In the genomic region with DNA sequence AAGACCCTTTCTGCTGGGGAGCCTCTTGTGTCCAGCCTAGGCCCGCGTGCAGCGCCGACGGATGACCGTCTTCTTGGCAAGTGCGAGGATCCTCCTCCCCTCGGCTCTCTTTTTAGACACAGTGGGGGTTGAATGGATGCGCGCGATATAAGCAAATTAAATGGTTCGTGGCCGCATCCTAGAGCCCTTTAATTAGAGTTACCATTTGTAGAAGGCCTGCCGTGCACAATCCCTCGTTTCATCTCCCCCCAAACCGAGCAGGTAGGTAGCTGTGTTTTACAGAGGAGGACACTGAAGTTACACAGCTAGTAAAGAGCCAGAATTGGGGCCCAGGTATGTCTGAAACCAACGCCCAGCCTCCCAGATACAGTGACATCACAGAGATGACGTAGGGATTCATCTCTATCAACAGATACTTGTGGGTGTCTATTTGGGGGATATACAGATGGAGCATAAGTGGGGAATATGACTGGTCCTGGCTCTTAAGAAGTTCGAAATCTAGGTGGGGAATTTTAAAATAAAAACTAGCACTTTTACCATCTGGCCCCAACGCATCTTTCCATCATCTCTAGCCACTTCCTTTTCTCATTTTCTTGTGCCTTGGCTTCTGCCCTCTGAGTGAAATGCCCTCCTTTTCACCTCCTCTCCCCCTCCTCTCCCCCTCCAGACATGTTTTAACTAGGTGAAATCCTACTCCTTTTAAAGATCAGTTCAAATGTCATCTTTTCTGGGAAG, we compare ENCODE assay signal across 8 cellular contexts. TPM values are rescaled to one million over a fixed set of nuclear protein-coding genes. Genes with fewer than 3 reads are reported as not detected.
DNase-seq lines count a peak whose midpoint lies in the region; ATAC-seq, FAIRE-seq and TF ChIP-seq lines count a peak whose summit lies in the region.

No MANE protein-coding gene starts in this region.

- no peaks in the 10 kb centered on the region for H3K79me1 ChIP-seq in H1 (ENCODE audit: low read depth, low read length)

- WGBS in H1 (ENCODE audit: extremely low coverage in 1 of 2, insufficient coverage in 1 of 2, insufficient read length in 1 of 2, insufficient replicate concordance in 2 of 2, low coverage in 1 of 2, low lambda C conversion rate in 2 of 2, missing lambda C conversion rate in 1 of 2), 2 experiments = 19% methylated on average over 16 of the region's 20 CpGs; no CpG with 5 or more reads in 1 of the 2 experiments

- peak overlapping the region; percentile 90 for H3K4me2 ChIP-seq in DOHH2 (ENCODE audit: low read length)
- H3K4me2 ChIP-seq in H1 (ENCODE audit: insufficient read depth in 1 of 2, low read depth in 2 of 2, low read length in 2 of 2) = peak overlapping the region; percentile 70 to 81

- H4K20me1 ChIP-seq in DOHH2 (ENCODE audit: control insufficient read depth, insufficient read depth, low read depth, low read length) (no peaks in the 10 kb centered on the region), H1 (replicated peaks in 1 of 2; ENCODE audit: control insufficient read depth in 1 of 2, insufficient read depth in 2 of 2, low read length in 2 of 2) (no peaks in the 10 kb centered on the region)

- no peak overlapping the region for H2BK120ac ChIP-seq in H1 (replicated peaks; ENCODE audit: low read depth, low read length)

- FAIRE-seq in H1 (lab: Jason Lieb, UNC) = no peak

- no peak overlapping the region for H2BK12ac ChIP-seq in H1 (ENCODE audit: low read depth, low read length)

- H3K36me3 ChIP-seq in DOHH2 (ENCODE audit: control insufficient read depth, low read length) (peaks cover 9% of the 10 kb centered on the region; the same call in 1 of the 2 replicates), H1 (ENCODE audit: control insufficient read depth in 2 of 4, insufficient read depth in 4 of 4, low read length in 3 of 4) (peaks cover 0 to 13% (median 6%) of the 10 kb centered on the region in 4 experiments; a peak in 3 of 8 replicates), muscle layer of duodenum (ENCODE audit: control insufficient read depth in 1 of 2, insufficient read depth in 2 of 2, low read length in 2 of 2) (peaks cover 9 to 16% of the 10 kb centered on the region in 2 donors), upper lobe of right lung (peaks cover 10% of the 10 kb centered on the region)

- peak overlapping the region; percentile 66; the same call in 1 of the 2 replicates for H2AFZ ChIP-seq in H1 (ENCODE audit: low read length)

- peak; percentile 29 for ATAC-seq in GM21529 (IDR thresholded peaks at IDR 0.05; ENCODE audit: unreplicated experiment)
- no peak for ATAC-seq in upper lobe of right lung

- H3K9ac ChIP-seq in H1 (replicated peaks in 1 of 4; ENCODE audit: extremely low read depth in 1 of 4, low read depth in 3 of 4, low read length in 3 of 4) = peak overlapping the region; percentile 76 to 95 (median 88); a peak in 5 of 7 replicates

- no peak overlapping the region for H3K14ac ChIP-seq in H1 (ENCODE audit: insufficient read length)

- no peak overlapping the region for H2BK20ac ChIP-seq in H1 (ENCODE audit: low read length)

- CTCF ChIA-PET in H1 (lab: Charles Lee; ENCODE audit: partially characterized antibody) = interaction anchor here (0.6 to 1.8 kb wide), 7 partner anchors 12 to 769 kb away, joined by 3 to 5 read pairs (median 3); partner anchors contain the start of gene DEPDC7

- no peak overlapping the region for H3K4ac ChIP-seq in H1 (replicated peaks; ENCODE audit: insufficient read length, low read depth, low read length)

- TF ChIP-seq RAD21 in H1 (IDR thresholded peaks at IDR 0.05 in 1 of 2, conservative IDR thresholded peaks at IDR 0.05 in 1 of 2; ENCODE audit: low read depth in 2 of 2, low read length in 2 of 2) = no peak

- H2AK5ac ChIP-seq in H1 (ENCODE audit: low read depth, low read length) = no peak overlapping the region

- TF ChIP-seq POLR2A in H1 (IDR thresholded peaks at IDR 0.05; ENCODE audit: control extremely low read depth in 1 of 2, low read depth in 2 of 2, low read length in 2 of 2) = no peak

- no peaks in the 10 kb centered on the region for H3K9me2 ChIP-seq in DOHH2 (replicated peaks; ENCODE audit: control insufficient read depth, low read length)

- intact Hi-C loops in upper lobe of right lung (cut with DNase I) = no loop called here

- TF ChIP-seq CTCF in DOHH2 (IDR thresholded peaks at IDR 0.05; ENCODE audit: low read depth, low read length, poor library complexity, severe bottlenecking) (no peak), WI38 (IDR thresholded peaks at IDR 0.05; ENCODE audit: low read depth, low read length) (no peak), H1 (IDR thresholded peaks at IDR 0.05; ENCODE audit: control extremely low read depth in 1 of 3, insufficient read depth in 1 of 3, low read depth in 1 of 3, low read length in 3 of 3) (no peak), upper lobe of right lung (IDR thresholded peaks at IDR 0.05) (no peak)

- peak overlapping the region; percentile 84 for H3K4me3 ChIP-seq in DOHH2 (ENCODE audit: low read length)
- H3K4me3 ChIP-seq in WI38 (ENCODE audit: low read depth, low read length) = peak overlapping the region; percentile 85
- peak overlapping the region; percentile 77 to 89 (median 82) for H3K4me3 ChIP-seq in H1 (ENCODE audit: extremely low read depth in 1 of 4, insufficient read depth in 2 of 4, low read depth in 3 of 4, low read length in 4 of 4)
- H3K4me3 ChIP-seq in muscle layer of duodenum (ENCODE audit: low read depth in 1 of 2, low read length in 2 of 2) = peak overlapping the region; percentile 75 to 90
- peak overlapping the region; percentile 78 for H3K4me3 ChIP-seq in upper lobe of right lung

- H3K79me2 ChIP-seq in DOHH2 (ENCODE audit: control insufficient read depth, low read length) (peaks cover 6% of the 10 kb centered on the region; the same call in 1 of the 2 replicates), H1 (ENCODE audit: control insufficient read depth in 1 of 2, insufficient read depth in 2 of 2, low read length in 2 of 2) (0 out of 4 replicates have a peak, but pooled peaks cover 0 to 3% of the 10 kb centered on the region in 2 experiments)

- peaks cover 4% of the 10 kb centered on the region; the same call in 1 of the 2 replicates for H3K27me3 ChIP-seq in DOHH2 (ENCODE audit: control insufficient read depth, low read length)
- H3K27me3 ChIP-seq in H1 (replicated peaks in 1 of 4; ENCODE audit: control insufficient read depth in 3 of 4, extremely low read depth in 1 of 4, insufficient read depth in 3 of 4, low read length in 3 of 4) = no peaks in the 10 kb centered on the region
- no peaks in the 10 kb centered on the region for H3K27me3 ChIP-seq in muscle layer of duodenum (ENCODE audit: low read depth, low read length)
- no peaks in the 10 kb centered on the region for H3K27me3 ChIP-seq in upper lobe of right lung

- peak overlapping the region; percentile 12; the same call in 1 of the 2 replicates for H3K27ac ChIP-seq in DOHH2 (ENCODE audit: low read depth, low read length)
- H3K27ac ChIP-seq in H1 (ENCODE audit: low read depth, low read length) = 0 out of 2 replicates have a peak overlapping the region, but pooled peaks have one; percentile 97
- peak overlapping the region; percentile 90 for H3K27ac ChIP-seq in muscle layer of duodenum (ENCODE audit: low read length)
- peak overlapping the region; percentile 96 for H3K27ac ChIP-seq in upper lobe of right lung

- H4K8ac ChIP-seq in H1 (ENCODE audit: extremely low read depth, insufficient read depth, low read length) = peak overlapping the region; percentile 98; the same call in 1 of the 2 replicates

- H3K4me1 ChIP-seq in DOHH2 (ENCODE audit: control insufficient read depth, low read length) (peaks cover 17% of the 10 kb centered on the region), H1 (replicated peaks in 1 of 4; ENCODE audit: control insufficient read depth in 3 of 4, insufficient read depth in 4 of 4, low read length in 3 of 4) (peaks cover 0 to 5% (median 4%) of the 10 kb centered on the region in 4 experiments; a peak in 4 of 7 replicates), muscle layer of duodenum (ENCODE audit: control insufficient read depth in 1 of 2, insufficient read depth in 2 of 2, low read length in 2 of 2) (peaks cover 6 to 9% of the 10 kb centered on the region in 2 donors), upper lobe of right lung (peaks cover 11% of the 10 kb centered on the region)

- no peak overlapping the region for H4K5ac ChIP-seq in H1 (ENCODE audit: insufficient read length, low read depth, low read length)

- DNase-seq in M059J (ENCODE audit: low read depth) (peak; percentile 52), H1 (ENCODE audit: low read depth in 1 of 2, low spot score in 2 of 2) (no peak), upper lobe of right lung (no peak), ureter (ENCODE audit: low spot score) (no peak)

- H3F3A ChIP-seq in DOHH2 (ENCODE audit: control insufficient read depth, insufficient read depth) = 0 out of 2 replicates have a peak, but pooled peaks cover 5% of the 10 kb centered on the region

- peak overlapping the region; percentile 49; the same call in 1 of the 2 replicates for H2BK5ac ChIP-seq in H1 (ENCODE audit: low read depth, low read length)

- H4K91ac ChIP-seq in H1 (replicated peaks; ENCODE audit: insufficient read length, low read length) = no peak overlapping the region

- H3K23ac ChIP-seq in H1 (ENCODE audit: insufficient read length) = no peak overlapping the region

- H3K23me2 ChIP-seq in H1 (ENCODE audit: low read depth, low read length) = no peaks in the 10 kb centered on the region; the same call in 1 of the 2 replicates

- H2BK15ac ChIP-seq in H1 (ENCODE audit: low read length) = no peak overlapping the region

- no peak overlapping the region for H3K18ac ChIP-seq in H1 (ENCODE audit: extremely low read depth, low read length)

- POLR2A ChIA-PET in H1 (lab: Charles Lee; ENCODE audit: partially characterized antibody) = interaction anchor here (0.6 to 3.8 kb wide), 19 partner anchors 11 to 1010 kb away, joined by 3 to 21 read pairs (median 5); partner anchors contain the start of genes CSTF3, DEPDC7 and QSER1

- no peaks in the 10 kb centered on the region for H3K9me3 ChIP-seq in DOHH2 (ENCODE audit: control insufficient read depth, insufficient read depth, low read length)
- H3K9me3 ChIP-seq in H1 (ENCODE audit: insufficient read depth in 2 of 2, low read depth in 1 of 2, low read length in 1 of 2) = no peaks in the 10 kb centered on the region
- no peaks in the 10 kb centered on the region for H3K9me3 ChIP-seq in muscle layer of duodenum (ENCODE audit: control insufficient read depth in 1 of 2, low read length in 2 of 2)
- no peaks in the 10 kb centered on the region for H3K9me3 ChIP-seq in upper lobe of right lung

- TF ChIP-seq EP300 in H1 (IDR thresholded peaks at IDR 0.05; ENCODE audit: borderline replicate concordance in 1 of 2, low read depth in 2 of 2, low read length in 2 of 2) = no peak

- no peak overlapping the region for H3K56ac ChIP-seq in H1 (replicated peaks; ENCODE audit: insufficient read length, low read depth, low read length)

RNA-seq across cellular contexts. Expression of gene TCP11L1, which starts 0.9 kb away (rescaled TPM):
- total RNA-seq in M059J (2014; rRNA removed; shearing (Covaris generic)) = 18.3 and 30.3 TPM in 2 replicates
- 23.1 and 24.0 TPM in 2 replicates for total RNA-seq in H1 (2021; fragmentation: NEBNext Ultra II Directional; extraction: Animal tissue kit (Norgen Biotek cat#: 25700))
- 10.9 and 11.2 TPM in 2 replicates for polyA plus RNA-seq in H1 (2011; rRNA removed)
- 9.4 TPM for polyA plus RNA-seq in H1 (2011; cell fraction: cytosol; rRNA removed)
- polyA plus RNA-seq in H1 (2011; cell fraction: nucleus; rRNA removed) = 15.1 TPM
- 7.4 to 11.5 TPM (median 10.3 TPM) in 4 replicates for polyA plus RNA-seq in H1 (2012, experiment 1 of 2)
- 2.8 TPM for polyA plus RNA-seq in H1 (2012, experiment 2 of 2)
- 10.0 TPM for polyA plus RNA-seq in H1 (2013, experiment 1 of 2)
- 9.7 TPM for polyA plus RNA-seq in H1 (2013, experiment 2 of 2)
- 46.1 and 47.9 TPM in 2 replicates for polyA minus RNA-seq in H1 (2011; rRNA and poly(A)+ RNA removed)
- 26.7 TPM for polyA minus RNA-seq in H1 (2011; cell fraction: cytosol; rRNA and poly(A)+ RNA removed)
- 42.9 TPM for polyA minus RNA-seq in H1 (2011; cell fraction: nucleus; rRNA and poly(A)+ RNA removed)
- total RNA-seq in upper lobe of right lung (15.7 TPM), ureter (12.7 TPM)

RNA-seq across cellular contexts. Expression of gene DEPDC7, which starts 24.6 kb away (rescaled TPM):
- 36.3 and 39.6 TPM in 2 replicates for total RNA-seq in M059J (2014; rRNA removed; shearing (Covaris generic))
- 6.3 and 7.6 TPM in 2 replicates for total RNA-seq in H1 (2021; fragmentation: NEBNext Ultra II Directional; extraction: Animal tissue kit (Norgen Biotek cat#: 25700))
- polyA plus RNA-seq in H1 (2011; rRNA removed) = 1.4 and 3.1 TPM in 2 replicates
- 3.7 TPM for polyA plus RNA-seq in H1 (2011; cell fraction: cytosol; rRNA removed)
- 3.3 TPM for polyA plus RNA-seq in H1 (2011; cell fraction: nucleus; rRNA removed)
- polyA plus RNA-seq in H1 (2012, experiment 1 of 2) = 3.3 to 4.4 TPM (median 3.8 TPM) in 4 replicates
- polyA plus RNA-seq in H1 (2012, experiment 2 of 2) = 0.35 TPM
- 5.7 TPM for polyA plus RNA-seq in H1 (2013, experiment 1 of 2)
- polyA plus RNA-seq in H1 (2013, experiment 2 of 2) = 5.3 TPM
- polyA minus RNA-seq in H1 (2011; rRNA and poly(A)+ RNA removed) = 2.7 and 3.4 TPM in 2 replicates
- polyA minus RNA-seq in H1 (2011; cell fraction: cytosol; rRNA and poly(A)+ RNA removed) = 1.8 TPM
- 5.8 TPM for polyA minus RNA-seq in H1 (2011; cell fraction: nucleus; rRNA and poly(A)+ RNA removed)
- total RNA-seq in upper lobe of right lung (0.81 TPM), ureter (0.86 TPM)

Comparison
In these comparisons a context has a peak if more than half of its experiments do, and no peak if none do; other contexts are left out.
1. H3K27ac ChIP-seq: peak in every context shown above with its lines; median percentile 97 in H1; 96 in upper lobe of right lung; 90 in muscle layer of duodenum; 12 in DOHH2.